Comparison of ENCODE assay signal across 13 cellular contexts in the genomic region with DNA sequence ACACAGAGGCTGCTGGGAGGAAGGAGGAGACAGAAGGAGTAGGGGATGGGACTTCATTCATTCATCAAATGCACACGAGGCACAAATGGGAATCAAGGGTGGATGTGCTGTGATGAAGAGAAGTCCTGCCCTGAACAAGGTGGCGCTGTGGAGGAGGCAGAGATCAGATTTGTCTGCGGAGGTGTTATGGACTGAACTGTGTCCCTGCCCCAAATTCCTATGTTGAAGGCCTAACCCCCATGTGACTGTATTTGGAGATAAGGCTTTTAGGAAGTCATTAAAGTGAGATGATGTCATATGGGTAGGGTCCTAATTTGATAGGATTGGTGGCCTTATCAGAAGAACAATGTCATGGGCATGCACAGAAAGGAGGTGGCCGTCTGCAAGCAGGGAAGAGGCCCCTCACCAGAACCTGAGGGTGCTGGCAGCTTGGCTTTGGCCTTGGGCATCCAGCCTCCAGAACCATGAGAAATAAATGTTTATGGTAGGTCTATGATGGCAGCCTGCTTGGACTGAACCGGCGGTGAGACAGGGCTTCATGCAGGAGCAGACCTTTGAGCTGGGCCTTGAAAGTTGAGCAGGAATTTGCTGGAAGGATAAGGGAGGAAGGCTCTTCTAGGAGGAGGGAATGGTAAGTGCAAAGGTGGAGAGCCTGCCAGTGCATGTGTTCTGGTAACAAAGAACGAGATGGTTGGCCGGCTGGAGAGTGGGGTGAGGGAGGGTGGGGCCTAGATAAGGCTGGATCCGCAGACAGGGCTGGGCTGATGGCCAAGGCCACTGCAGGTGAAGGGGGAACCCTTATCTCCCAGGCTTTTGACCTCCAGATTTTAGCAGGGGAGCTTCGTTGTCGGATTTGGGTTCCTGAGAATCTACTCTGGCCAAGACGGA. TPM values are rescaled to one million over a fixed set of nuclear protein-coding genes. Genes with fewer than 3 reads are reported as not detected.
DNase-seq lines count a peak whose midpoint lies in the region; ATAC-seq, FAIRE-seq and TF ChIP-seq lines count a peak whose summit lies in the region.
"Had no signal": no experiment of that assay in that cellular context is flagged by ENCODE, and none has a peak within 500 bp of the region (broad histone marks: within the 10 kb centered on the region; RNA-seq: fewer than 3 reads in every experiment).

No MANE protein-coding gene starts in this region.

- H3K27me3 ChIP-seq in GM23338 (ENCODE audit: insufficient read depth) = peaks cover 43% of the 10 kb centered on the region
- peaks cover 10% of the 10 kb centered on the region for H3K27me3 ChIP-seq in lower lobe of right lung (ENCODE audit: low read depth)

- H3K36me3 Mint-ChIP-seq in GM23338 (ENCODE audit: low read depth) (no peaks in the 10 kb centered on the region), WTC11 (no peaks in the 10 kb centered on the region)
- H3K36me3 Mint-ChIP-seq: stimulated activated memory B cell treated with anti-CD40 and anti-IgM and Interleukin-4, amounts not matched to agents 10 μg/mL and 1 μg/mL and 100 μg/mL, for 72 hours had no signal

- no peak overlapping the region for H2AFZ ChIP-seq in GM23338

- H3K27ac ChIP-seq in GM23338 (ENCODE audit: low read depth) (no peak overlapping the region), lower lobe of right lung (peak overlapping the region; percentile 85)
- H3K27ac ChIP-seq: KMS-11 had no signal

- H3K9me3 Mint-ChIP-seq in GM23338 (no peaks in the 10 kb centered on the region), WTC11 (no peaks in the 10 kb centered on the region)

- DNase-seq in 8988T (peak; percentile 37), GM23338 (ENCODE audit: low spot score) (no peak), WTC11 (ENCODE audit: low spot score) (no peak), lower lobe of right lung (peak; percentile 79), medulla oblongata (ENCODE audit: extremely low spot score) (no peak), GM12892 (ENCODE audit: insufficient read length) (no peak)
- DNase-seq: central memory CD4-positive, alpha-beta T cell; NCI-H526 treated with DMSO at 0.1 percent for 48 hours; stimulated activated CD4-positive, alpha-beta T cell treated with anti-CD3 and anti-CD28 coated beads, Interleukin-12 subunit alpha, Interleukin-12 subunit beta, amount 100 ng/mL, for 4 hours had no signal

- H3K27ac Mint-ChIP-seq in GM23338 (no peak overlapping the region), WTC11 (no peak overlapping the region)
- H3K27ac Mint-ChIP-seq: stimulated activated memory B cell treated with anti-CD40 and anti-IgM and Interleukin-4, amounts not matched to agents 10 μg/mL and 1 μg/mL and 100 μg/mL, for 72 hours had no signal

- TF ChIP-seq POLR2A in GM12892 (IDR thresholded peaks at IDR 0.05; ENCODE audit: low read depth, low read length) = no peak

- CTCF ChIA-PET in WTC11 (lab: Charles Lee) = interaction anchor here (1.0 kb wide), 1 partner anchor 80 kb away, joined by 3 read pairs; no protein-coding TSS in a partner anchor

- 0 out of 2 replicates have a peak, but pooled peaks cover 3% of the 10 kb centered on the region for H4K20me1 ChIP-seq in GM23338 (replicated peaks; ENCODE audit: insufficient read depth)

- no peaks in the 10 kb centered on the region for H3F3A ChIP-seq in GM23338 (replicated peaks; ENCODE audit: low read depth)

- H3K79me2 ChIP-seq in GM23338 (replicated peaks; ENCODE audit: insufficient read depth) = no peaks in the 10 kb centered on the region

- H3K9me2 ChIP-seq in GM23338 (ENCODE audit: insufficient read depth) = no peaks in the 10 kb centered on the region

- H3K4me1 ChIP-seq in GM23338 (ENCODE audit: insufficient read depth) = peaks cover 14% of the 10 kb centered on the region
- H3K4me1 ChIP-seq in lower lobe of right lung = peaks cover 25% of the 10 kb centered on the region

- H3K4me1 Mint-ChIP-seq in GM23338 (peaks cover 17% of the 10 kb centered on the region; the same call in 2 of the 3 replicates), WTC11 (peaks cover 30% of the 10 kb centered on the region)
- H3K4me1 Mint-ChIP-seq: stimulated activated memory B cell treated with anti-CD40 and anti-IgM and Interleukin-4, amounts not matched to agents 10 μg/mL and 1 μg/mL and 100 μg/mL, for 72 hours had no signal

- H3K4me2 ChIP-seq in GM23338 = no peak overlapping the region
- H3K4me2 ChIP-seq: KMS-11 had no signal

- ATAC-seq in GM23338 (no peak), WTC11 (no peak), lower lobe of right lung (no peak), GM19467 (IDR thresholded peaks at IDR 0.05; ENCODE audit: unreplicated experiment) (no peak), HG03520 (IDR thresholded peaks at IDR 0.05; ENCODE audit: unreplicated experiment) (no peak)
- ATAC-seq: stimulated activated memory B cell treated with anti-CD40 and anti-IgM and Interleukin-4, amounts not matched to agents 10 μg/mL and 1 μg/mL and 100 μg/mL, for 72 hours had no signal

- H3K4me3 ChIP-seq in GM23338 (no peak overlapping the region), lower lobe of right lung (no peak overlapping the region)

- POLR2A ChIA-PET in WTC11 (lab: Charles Lee) = no interaction called here

- H3K36me3 ChIP-seq in GM23338 (ENCODE audit: insufficient read depth) (no peaks in the 10 kb centered on the region), lower lobe of right lung (no peaks in the 10 kb centered on the region)

- FAIRE-seq in GM12892 (lab: Jason Lieb, UNC) = no peak

- TF ChIP-seq CTCF in GM23338 (conservative IDR thresholded peaks at IDR 0.05; ENCODE audit: low read depth in 2 of 2) (peak; percentile 30 to 60), WTC11 (IDR thresholded peaks at IDR 0.05) (no peak), lower lobe of right lung (IDR thresholded peaks at IDR 0.05) (no peak)

- no peaks in the 10 kb centered on the region for H3K9me3 ChIP-seq in lower lobe of right lung

- intact Hi-C loops in lower lobe of right lung (cut with DNase I) = no loop called here

- H3K4me3 Mint-ChIP-seq in GM23338 (no peak overlapping the region), WTC11 (no peak overlapping the region)
- H3K4me3 Mint-ChIP-seq: stimulated activated memory B cell treated with anti-CD40 and anti-IgM and Interleukin-4, amounts not matched to agents 10 μg/mL and 1 μg/mL and 100 μg/mL, for 72 hours had no signal

- peaks cover 31% of the 10 kb centered on the region for H3K27me3 Mint-ChIP-seq in GM23338 (ENCODE audit: insufficient read depth, low read depth, poor library complexity)
- peaks cover 30% of the 10 kb centered on the region for H3K27me3 Mint-ChIP-seq in WTC11 (ENCODE audit: low read depth)

TF ChIP-seq in GM23338, 12 proteins besides CTCF, POLR2A, EP300 and RAD21:
- no peak for TF ChIP-seq EZH2 (IDR thresholded peaks at IDR 0.05; ENCODE audit: low read depth, unreplicated experiment)
TF ChIP-seq in GM23338: peak in this region for 0.

TF ChIP-seq in WTC11, 78 proteins besides CTCF, POLR2A, EP300 and RAD21:
- TF ChIP-seq, protein P1, sequence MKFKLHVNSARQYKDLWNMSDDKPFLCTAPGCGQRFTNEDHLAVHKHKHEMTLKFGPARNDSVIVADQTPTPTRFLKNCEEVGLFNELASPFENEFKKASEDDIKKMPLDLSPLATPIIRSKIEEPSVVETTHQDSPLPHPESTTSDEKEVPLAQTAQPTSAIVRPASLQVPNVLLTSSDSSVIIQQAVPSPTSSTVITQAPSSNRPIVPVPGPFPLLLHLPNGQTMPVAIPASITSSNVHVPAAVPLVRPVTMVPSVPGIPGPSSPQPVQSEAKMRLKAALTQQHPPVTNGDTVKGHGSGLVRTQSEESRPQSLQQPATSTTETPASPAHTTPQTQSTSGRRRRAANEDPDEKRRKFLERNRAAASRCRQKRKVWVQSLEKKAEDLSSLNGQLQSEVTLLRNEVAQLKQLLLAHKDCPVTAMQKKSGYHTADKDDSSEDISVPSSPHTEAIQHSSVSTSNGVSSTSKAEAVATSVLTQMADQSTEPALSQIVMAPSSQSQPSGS (CRISPR knock-in tag; IDR thresholded peaks at IDR 0.05; ENCODE audit: borderline replicate concordance, low read depth) = no peak
- TF ChIP-seq GABPB1 (CRISPR knock-in tag; IDR thresholded peaks at IDR 0.05) = 0 out of 2 replicates have a peak, but pooled peaks have one; percentile 10
- TF ChIP-seq, protein P2, sequence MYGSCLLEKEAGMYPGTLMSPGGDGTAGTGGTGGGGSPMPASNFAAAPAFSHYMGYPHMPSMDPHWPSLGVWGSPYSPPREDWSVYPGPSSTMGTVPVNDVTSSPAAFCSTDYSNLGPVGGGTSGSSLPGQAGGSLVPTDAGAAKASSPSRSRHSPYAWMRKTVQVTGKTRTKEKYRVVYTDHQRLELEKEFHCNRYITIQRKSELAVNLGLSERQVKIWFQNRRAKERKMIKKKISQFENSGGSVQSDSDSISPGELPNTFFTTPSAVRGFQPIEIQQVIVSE (CRISPR knock-in tag; IDR thresholded peaks at IDR 0.05; ENCODE audit: borderline replicate concordance) = no peak
TF ChIP-seq in WTC11: peak in this region for 1.

RNA-seq across cellular contexts. Expression of a gene that starts 2.7 kb away (rescaled TPM):
- 2.6 and 5.0 TPM in 2 replicates for total RNA-seq in GM23338 (2014; rRNA removed; shearing (Covaris generic))
- 0.50 and 1.2 TPM in 2 replicates for polyA plus RNA-seq in GM23338 (2016; fragmentation: Nextera tagmentation; extraction: Ambion mirVana)
- 5.6 to 6.6 TPM (median 5.8 TPM) in 3 replicates for total RNA-seq in WTC11 (2021)
- total RNA-seq in lower lobe of right lung = 75.1 TPM
- polyA plus RNA-seq in GM12892 (2012; ENCODE audit: missing spikeins) = not detected

Comparison
In these comparisons a context has a peak if more than half of its experiments do, and no peak if none do; other contexts are left out.
1. DNase-seq: peak in 8988T (single experiment) and lower lobe of right lung (single experiment); none in GM23338 (single experiment), WTC11 (single experiment), medulla oblongata (single experiment) and GM12892 (single experiment).
2. CTCF ChIP-seq: peak in GM23338 (2 of 2); none in WTC11 (single experiment) and lower lobe of right lung (single experiment).
3. RNA of a gene that starts 2.7 kb away (total RNA-seq): 75.1 TPM in lower lobe of right lung (single experiment); 5.6 to 6.6 TPM in WTC11 and 2.6 to 5.0 TPM in GM23338; every median in the first group is over 10 times any median in the second.